27 cellular contexts compared by ENCODE assay signal in the genomic region with DNA sequence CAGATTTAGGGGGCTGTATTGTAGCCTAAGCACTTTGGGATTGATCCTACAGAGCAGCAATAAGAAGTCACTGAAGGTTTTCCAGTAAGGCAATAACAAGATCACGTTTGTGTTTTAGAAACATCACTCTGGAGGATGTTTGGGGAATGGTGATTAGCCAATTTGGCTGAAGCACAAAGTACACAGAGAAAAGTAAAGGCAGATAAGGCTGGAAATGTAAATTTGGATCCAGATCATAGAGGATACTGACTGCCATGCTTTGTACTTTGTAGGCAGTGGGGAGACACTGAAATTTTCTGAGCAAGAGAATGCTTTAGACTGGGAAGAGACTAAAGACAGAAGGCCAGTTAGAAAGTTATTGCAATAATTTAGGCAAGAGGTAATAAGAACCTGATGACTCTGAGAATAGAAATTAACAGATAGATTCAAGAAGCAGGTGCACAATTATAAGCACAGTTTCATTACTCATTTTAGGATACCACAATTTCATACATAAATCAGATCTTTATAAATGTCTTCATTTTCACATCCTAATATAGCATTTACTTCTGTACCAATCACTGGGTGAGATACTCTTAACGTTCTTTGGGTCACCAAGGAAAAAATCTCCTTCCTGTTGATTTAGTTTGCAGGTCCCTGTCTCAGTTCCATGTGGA.
DNase-seq lines count a peak whose midpoint lies in the region; ATAC-seq lines count a peak whose summit lies in the region.
"Had no signal": no experiment of that assay in that cellular context is flagged by ENCODE, and none has a peak within 500 bp of the region (broad histone marks: within the 10 kb centered on the region; RNA-seq: fewer than 3 reads in every experiment).

No MANE protein-coding gene starts in this region.

- no peak overlapping the region for H3K4me3 Mint-ChIP-seq in CD4-positive, alpha-beta memory T cell
- H3K4me3 Mint-ChIP-seq: activated naive CD8-positive, alpha-beta T cell; CD4-positive, alpha-beta T cell; IgD-negative memory B cell; T-helper 17 cell had no signal

- no peak overlapping the region for H3K27ac ChIP-seq in CD4-positive, alpha-beta memory T cell (ENCODE audit: low read depth, low read length)
- H3K27ac ChIP-seq: ascending aorta, coronary artery, foreskin keratinocyte, heart right ventricle, pancreas, right atrium auricular region had no signal

- H3K4me1 ChIP-seq in CD4-positive, alpha-beta memory T cell (ENCODE audit: insufficient read depth, low read length) = no peaks in the 10 kb centered on the region
- H3K4me1 ChIP-seq: ascending aorta, foreskin keratinocyte, heart right ventricle, pancreas, right atrium auricular region had no signal

- H3K9me3 ChIP-seq in CD4-positive, alpha-beta memory T cell (ENCODE audit: control insufficient read depth in 1 of 2, low read length in 2 of 2) = no peaks in the 10 kb centered on the region
- H3K9me3 ChIP-seq: pancreas, right atrium auricular region had no signal

- peak; percentile 61 for ATAC-seq in HG03175 (IDR thresholded peaks at IDR 0.05; ENCODE audit: unreplicated experiment)
- peak; percentile 70 for ATAC-seq in left lobe of liver
- ATAC-seq: foreskin keratinocyte, heart right ventricle, pancreas, SK-N-SH treated with all-trans-retinoic acid at 6 μM for 48 hours, T-helper 17 cell had no signal

- H3K4me3 ChIP-seq in CD4-positive, alpha-beta memory T cell (ENCODE audit: low read length in 2 of 2) = no peak overlapping the region
- H3K4me3 ChIP-seq: ascending aorta, coronary artery, heart right ventricle, pancreas, right atrium auricular region had no signal

- H3K36me3 Mint-ChIP-seq in CD4-positive, alpha-beta memory T cell = no peaks in the 10 kb centered on the region
- H3K36me3 Mint-ChIP-seq: activated naive CD8-positive, alpha-beta T cell; IgD-negative memory B cell had no signal

- H3K4me1 Mint-ChIP-seq in CD4-positive, alpha-beta memory T cell = no peaks in the 10 kb centered on the region
- H3K4me1 Mint-ChIP-seq: IgD-negative memory B cell, T-helper 17 cell had no signal

- peaks cover 0 to 10% (median under 1%) of the 10 kb centered on the region in 8 donors for H3K9me3 Mint-ChIP-seq in CD4-positive, alpha-beta memory T cell
- H3K9me3 Mint-ChIP-seq: IgD-negative memory B cell had no signal

- no peak overlapping the region for H3K27ac Mint-ChIP-seq in CD4-positive, alpha-beta memory T cell
- H3K27ac Mint-ChIP-seq: activated naive CD8-positive, alpha-beta T cell; CD4-positive, alpha-beta T cell; IgD-negative memory B cell; T-helper 17 cell had no signal

- DNase-seq in NCI-H526 (lab: John Stamatoyannopoulos, UW) = peak; percentile 19 to 42
- DNase-seq in NCI-H526 treated with DMSO at 0.1 percent for 48 hours (lab: John Stamatoyannopoulos, UW) = no peak
- peak; percentile 1 for DNase-seq in NCI-H2196 treated with DMSO at 0.1 percent for 48 hours (lab: John Stamatoyannopoulos, UW; ENCODE audit: unreplicated experiment)
- no peak for DNase-seq in left lobe of liver (ENCODE audit: low spot score)
- no peak for DNase-seq in CD4-positive, alpha-beta memory T cell
- no peak for DNase-seq in iPS-NIHi7 (ENCODE audit: extremely low spot score)
- no peak for DNase-seq in head of caudate nucleus
- DNase-seq: activated CD4-positive, alpha-beta T cell treated with anti-CD3 and anti-CD28 coated beads for 4 hours; activated effector memory CD4-positive, alpha-beta T cell treated with Interleukin-2 at 50 U/mL for 16 hours; activated T-cell treated with anti-CD3 and anti-CD28 coated beads for 4 hours; AML-193; CD4-positive, alpha-beta T cell; foreskin keratinocyte; heart right ventricle; NCI-H1436 treated with DMSO at 0.1 percent for 48 hours; NCI-H524 treated with DMSO at 0.1 percent for 48 hours; pancreas; stimulated activated CD4-positive, alpha-beta T cell treated with anti-CD3 and anti-CD28 coated beads, Interleukin-2, amount 100 ng/mL, for 24 hours; T-helper 17 cell; trophoblast cell had no signal

- H3K27me3 Mint-ChIP-seq in CD4-positive, alpha-beta memory T cell = no peaks in the 10 kb centered on the region
- H3K27me3 Mint-ChIP-seq: activated naive CD8-positive, alpha-beta T cell; CD4-positive, alpha-beta T cell; IgD-negative memory B cell; T-helper 17 cell had no signal

- H3K36me3 ChIP-seq in CD4-positive, alpha-beta memory T cell (ENCODE audit: insufficient read depth, low read length) = no peaks in the 10 kb centered on the region
- H3K36me3 ChIP-seq: ascending aorta, heart right ventricle, pancreas, right atrium auricular region had no signal

- intact Hi-C loops in CD4-positive, alpha-beta memory T cell (cut with micrococcal nuclease) = no loop called here
- intact Hi-C loops in head of caudate nucleus (cut with DNase I) = no loop called here

- POLR2A ChIA-PET in CD4-positive, alpha-beta memory T cell (lab: Charles Lee; ENCODE audit: partially characterized antibody) = no interaction called here

- CTCF ChIA-PET in CD4-positive, alpha-beta memory T cell (lab: Charles Lee; ENCODE audit: partially characterized antibody) = no interaction called here

- no peaks in the 10 kb centered on the region for H3K27me3 ChIP-seq in CD4-positive, alpha-beta memory T cell (ENCODE audit: insufficient read depth, low read length)
- H3K27me3 ChIP-seq: ascending aorta, foreskin keratinocyte, heart right ventricle, pancreas, right atrium auricular region had no signal

Comparison
In these comparisons a context has a peak if more than half of its experiments do, and no peak if none do; other contexts are left out.
1. DNase-seq: peak in NCI-H526 (2 of 2) and NCI-H2196 treated with DMSO at 0.1 percent for 48 hours (single experiment); none in NCI-H526 treated with DMSO at 0.1 percent for 48 hours (single experiment), left lobe of liver (single experiment), CD4-positive, alpha-beta memory T cell (0 of 5), iPS-NIHi7 (single experiment) and head of caudate nucleus (0 of 42).